15 cellular contexts compared by ENCODE assay signal in the genomic region with DNA sequence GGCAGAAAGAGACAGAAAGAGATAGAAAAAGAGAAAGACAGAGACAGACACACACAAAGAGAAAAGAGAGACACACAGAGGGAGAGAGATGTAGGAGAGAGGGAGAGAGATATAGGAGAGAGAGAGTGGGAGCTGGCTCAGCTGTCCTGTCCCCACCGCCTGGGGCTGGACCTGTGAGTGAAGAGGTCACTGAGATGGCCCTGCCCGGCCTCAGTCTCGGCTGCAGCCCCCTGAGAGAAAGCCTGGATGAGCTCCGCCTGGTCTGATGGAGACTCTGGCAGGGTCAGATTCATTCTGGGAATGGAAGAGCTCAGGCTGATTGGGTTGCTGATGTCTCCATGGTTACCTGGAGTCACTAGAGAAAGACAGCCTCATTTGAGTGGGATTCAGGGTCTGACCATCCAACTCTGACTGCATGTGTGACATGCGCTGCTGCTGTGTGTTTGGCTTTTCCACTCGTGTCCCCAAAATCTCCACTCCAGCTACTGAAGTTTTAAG. TPM values are rescaled to one million over a fixed set of nuclear protein-coding genes. Genes with fewer than 3 reads are reported as not detected.
DNase-seq lines count a peak whose midpoint lies in the region; ATAC-seq, FAIRE-seq and TF ChIP-seq lines count a peak whose summit lies in the region.
"Had no signal": no experiment of that assay in that cellular context is flagged by ENCODE, and none has a peak within 500 bp of the region (broad histone marks: within the 10 kb centered on the region; RNA-seq: fewer than 3 reads in every experiment).

No MANE protein-coding gene starts in this region.

- H3K36me3 ChIP-seq in OCI-LY7 (ENCODE audit: insufficient read depth, low read length) (no peaks in the 10 kb centered on the region), small intestine (ENCODE audit: control insufficient read depth in 2 of 2, insufficient read depth in 2 of 2, low read length in 2 of 2) (no peaks in the 10 kb centered on the region)
- H3K36me3 ChIP-seq: adrenal gland, gastroesophageal sphincter had no signal

- WGBS in small intestine, 3 donors = 81 to 94% (median 90%) methylated on average over 6 of the region's 6 CpGs

- H3K27ac Mint-ChIP-seq in stimulated activated naive CD8-positive, alpha-beta T cell treated with anti-CD3 and anti-CD28 coated beads, Interleukin-15, Interleukin-2, amounts not matched to agents 100 ng/mL and 50 ng/mL, for 24 hours = peak overlapping the region; percentile 98
- H3K27ac Mint-ChIP-seq in activated CD4-positive, alpha-beta memory T cell treated with anti-CD3 and anti-CD28 coated beads, Interleukin-2, amount 10 ng/mL, durations not matched to agents 7 days and 5 days = peak overlapping the region; percentile 100
- H3K27ac Mint-ChIP-seq in memory B cell = peak overlapping the region; percentile 35

- H3K27ac ChIP-seq in OCI-LY7 (ENCODE audit: low read depth, low read length, poor library complexity, severe bottlenecking) (no peak overlapping the region), small intestine (ENCODE audit: low read depth in 1 of 2, low read length in 1 of 2) (peak overlapping the region in 1 of 2 donors; percentile 53)
- H3K27ac ChIP-seq: C4-2B, testis had no signal

- H3K4me1 Mint-ChIP-seq in stimulated activated naive CD8-positive, alpha-beta T cell treated with anti-CD3 and anti-CD28 coated beads, Interleukin-15, Interleukin-2, amounts not matched to agents 100 ng/mL and 50 ng/mL, for 24 hours (ENCODE audit: low read depth) = peaks cover 97% of the 10 kb centered on the region
- H3K4me1 Mint-ChIP-seq in activated CD4-positive, alpha-beta memory T cell treated with anti-CD3 and anti-CD28 coated beads, Interleukin-2, amount 10 ng/mL, durations not matched to agents 7 days and 5 days = peaks cover 95% of the 10 kb centered on the region
- H3K4me1 Mint-ChIP-seq in memory B cell = peaks cover 43% of the 10 kb centered on the region

- POLR2A ChIA-PET in activated CD4-positive, alpha-beta memory T cell treated with anti-CD3 and anti-CD28 coated beads, Interleukin-2, amount 10 ng/mL, durations not matched to agents 7 days and 5 days (lab: Charles Lee) = interaction anchor here (1.0 to 8.1 kb wide), 3 partner anchors 10 to 41 kb away, joined by 3 to 124 read pairs (median 77); no protein-coding TSS in a partner anchor
- POLR2A ChIA-PET in OCI-LY7 (lab: Charles Lee) = interaction anchor here (0.6 kb wide), 1 partner anchor 170 kb away, joined by 4 read pairs; no protein-coding TSS in a partner anchor

- no peak for ATAC-seq in stimulated activated naive CD8-positive, alpha-beta T cell treated with anti-CD3 and anti-CD28 coated beads, Interleukin-15, Interleukin-2, amounts not matched to agents 100 U/mL and 50 U/mL, for 24 hours
- ATAC-seq in memory B cell (ENCODE audit: low read depth) (no peak), Right ventricle myocardium superior (ENCODE audit: poor library complexity) (no peak)
- ATAC-seq: gastroesophageal sphincter had no signal

- no peaks in the 10 kb centered on the region for H3K36me3 Mint-ChIP-seq in stimulated activated naive CD8-positive, alpha-beta T cell treated with anti-CD3 and anti-CD28 coated beads, Interleukin-15, Interleukin-2, amounts not matched to agents 100 ng/mL and 50 ng/mL, for 24 hours (ENCODE audit: low read depth)
- peaks cover 9% of the 10 kb centered on the region for H3K36me3 Mint-ChIP-seq in activated CD4-positive, alpha-beta memory T cell treated with anti-CD3 and anti-CD28 coated beads, Interleukin-2, amount 10 ng/mL, durations not matched to agents 7 days and 5 days (ENCODE audit: low read depth)
- H3K36me3 Mint-ChIP-seq in memory B cell = peaks cover 2% of the 10 kb centered on the region

- TF ChIP-seq CTCF in OCI-LY7 (conservative IDR thresholded peaks at IDR 0.05; ENCODE audit: low read length) = no peak

- no peaks in the 10 kb centered on the region for H3K27me3 Mint-ChIP-seq in stimulated activated naive CD8-positive, alpha-beta T cell treated with anti-CD3 and anti-CD28 coated beads, Interleukin-15, Interleukin-2, amounts not matched to agents 100 ng/mL and 50 ng/mL, for 24 hours
- H3K27me3 Mint-ChIP-seq in activated CD4-positive, alpha-beta memory T cell treated with anti-CD3 and anti-CD28 coated beads, Interleukin-2, amount 10 ng/mL, durations not matched to agents 7 days and 5 days = no peaks in the 10 kb centered on the region
- no peaks in the 10 kb centered on the region for H3K27me3 Mint-ChIP-seq in memory B cell

- H3K9me3 ChIP-seq in OCI-LY7 (ENCODE audit: low read length) = no peaks in the 10 kb centered on the region
- H3K9me3 ChIP-seq in small intestine (ENCODE audit: control insufficient read depth, low read depth) = no peaks in the 10 kb centered on the region
- H3K9me3 ChIP-seq: adrenal gland, testis had no signal

- no peak for FAIRE-seq in small intestine (lab: Jason Lieb, UNC)
- FAIRE-seq: GM12892 had no signal

- no peaks in the 10 kb centered on the region for H3K9me2 ChIP-seq in OCI-LY7 (ENCODE audit: insufficient read depth, low read length)

- CTCF ChIA-PET in activated CD4-positive, alpha-beta memory T cell treated with anti-CD3 and anti-CD28 coated beads, Interleukin-2, amount 10 ng/mL, durations not matched to agents 7 days and 5 days (lab: Charles Lee) = interaction anchor here (0.9 to 5.2 kb wide), 2 partner anchors 9 to 24 kb away, joined by 3 to 43 read pairs; no protein-coding TSS in a partner anchor
- CTCF ChIA-PET in OCI-LY7 (lab: Charles Lee; ENCODE audit: unreplicated experiment) = no interaction called here

- H3K4me3 Mint-ChIP-seq in stimulated activated naive CD8-positive, alpha-beta T cell treated with anti-CD3 and anti-CD28 coated beads, Interleukin-15, Interleukin-2, amounts not matched to agents 100 ng/mL and 50 ng/mL, for 24 hours = no peak overlapping the region
- H3K4me3 Mint-ChIP-seq in activated CD4-positive, alpha-beta memory T cell treated with anti-CD3 and anti-CD28 coated beads, Interleukin-2, amount 10 ng/mL, durations not matched to agents 7 days and 5 days = no peak overlapping the region
- no peak overlapping the region for H3K4me3 Mint-ChIP-seq in memory B cell

- peaks cover 54% of the 10 kb centered on the region for H3K4me1 ChIP-seq in OCI-LY7 (ENCODE audit: insufficient read depth, low read length, poor library complexity, severe bottlenecking)
- peaks cover 0 to 8% of the 10 kb centered on the region in 2 donors for H3K4me1 ChIP-seq in small intestine (ENCODE audit: control insufficient read depth in 2 of 2, insufficient read depth in 1 of 2, low read depth in 1 of 2, low read length in 1 of 2)
- H3K4me1 ChIP-seq: gastroesophageal sphincter had no signal

- intact Hi-C loops in OCI-LY7 (cut with micrococcal nuclease; ENCODE audit: unreplicated experiment) = no loop called here
- intact Hi-C loops in Right ventricle myocardium superior (cut with DNase I) = no loop called here

- H3K27me3 ChIP-seq in small intestine (ENCODE audit: control insufficient read depth in 2 of 2, insufficient read depth in 2 of 2, low read length in 2 of 2) = no peaks in the 10 kb centered on the region
- H3K27me3 ChIP-seq: adrenal gland, testis had no signal

- no peaks in the 10 kb centered on the region for H4K20me1 ChIP-seq in OCI-LY7 (ENCODE audit: insufficient read depth, low read length)

- H3K4me3 ChIP-seq in OCI-LY7 (ENCODE audit: low read depth, low read length, poor library complexity, severe bottlenecking) (no peak overlapping the region), small intestine (ENCODE audit: low read depth in 1 of 2, low read length in 2 of 2) (no peak overlapping the region)
- H3K4me3 ChIP-seq: adrenal gland, gastroesophageal sphincter, testis had no signal

- no peak for DNase-seq in stimulated activated naive CD8-positive, alpha-beta T cell treated with anti-CD3 and anti-CD28 coated beads, Interleukin-15, Interleukin-2, amounts not matched to agents 100 U/mL and 50 U/mL, for 24 hours
- DNase-seq in activated CD4-positive, alpha-beta memory T cell treated with anti-CD3 and anti-CD28 coated beads, Interleukin-2, amount 10 ng/mL, durations not matched to agents 7 days and 5 days = no peak
- DNase-seq in memory B cell (ENCODE audit: low spot score in 2 of 2) (no peak), OCI-LY7 (ENCODE audit: low spot score) (no peak), Right ventricle myocardium superior (no peak), small intestine (no peak)
- DNase-seq: Karpas-422, NCI-H146, NCI-H526 treated with DMSO at 0.1 percent for 48 hours, testis had no signal

- no peaks in the 10 kb centered on the region for H3K79me2 ChIP-seq in OCI-LY7 (ENCODE audit: insufficient read depth, low read depth, low read length)

- no peak overlapping the region for H2AFZ ChIP-seq in OCI-LY7 (ENCODE audit: low read length)

- no peaks in the 10 kb centered on the region for H3K9me3 Mint-ChIP-seq in stimulated activated naive CD8-positive, alpha-beta T cell treated with anti-CD3 and anti-CD28 coated beads, Interleukin-15, Interleukin-2, amounts not matched to agents 100 ng/mL and 50 ng/mL, for 24 hours
- peaks cover 10% of the 10 kb centered on the region for H3K9me3 Mint-ChIP-seq in activated CD4-positive, alpha-beta memory T cell treated with anti-CD3 and anti-CD28 coated beads, Interleukin-2, amount 10 ng/mL, durations not matched to agents 7 days and 5 days
- H3K9me3 Mint-ChIP-seq in memory B cell = peaks cover 3% of the 10 kb centered on the region

- no peak overlapping the region for H3K4me2 ChIP-seq in OCI-LY7 (ENCODE audit: low read length)

- no TSS peak for BruUV-seq in OCI-LY7 (replicated peaks; lab: Mats Ljungman, UMichigan)

RNA-seq across cellular contexts. Expression of a gene that starts 27.0 kb away (rescaled TPM):
- total RNA-seq in activated CD4-positive, alpha-beta memory T cell treated with anti-CD3 and anti-CD28 coated beads, Interleukin-2, amount 10 ng/mL, durations not matched to agents 7 days and 5 days = 100 to 1,000 TPM; 339 to 350 TPM
- total RNA-seq in OCI-LY7 (2014; rRNA removed; shearing (Covaris generic)) = 28.5 and 33.7 TPM in 2 replicates
- 52.8 and 60.5 TPM in 2 replicates for total RNA-seq in OCI-LY7 (2022)
- total RNA-seq in Right ventricle myocardium superior = 18.7 TPM
- polyA plus RNA-seq in small intestine = 1 to 10 TPM in 2 of 3 donors, under 1 TPM in 1; 0.67 to 8.8 (median 4.6) TPM

Comparison
In these comparisons a context has a peak if more than half of its experiments do, and no peak if none do; other contexts are left out.
1. H3K27ac Mint-ChIP-seq: peak in every context shown above with its lines; median percentile 100 in activated CD4-positive, alpha-beta memory T cell treated with anti-CD3 and anti-CD28 coated beads, Interleukin-2, amount 10 ng/mL, durations not matched to agents 7 days and 5 days; 98 in stimulated activated naive CD8-positive, alpha-beta T cell treated with anti-CD3 and anti-CD28 coated beads, Interleukin-15, Interleukin-2, amounts not matched to agents 100 ng/mL and 50 ng/mL, for 24 hours; 35 in memory B cell.
2. RNA of a gene that starts 27.0 kb away (total RNA-seq): 339 to 350 TPM in activated CD4-positive, alpha-beta memory T cell treated with anti-CD3 and anti-CD28 coated beads, Interleukin-2, amount 10 ng/mL, durations not matched to agents 7 days and 5 days; 28.5 to 60.5 TPM in OCI-LY7 and 18.7 TPM in Right ventricle myocardium superior (single experiment); every median in the first group is over 4 times any median in the second.